8 cellular contexts compared by ENCODE assay signal in the genomic region with DNA sequence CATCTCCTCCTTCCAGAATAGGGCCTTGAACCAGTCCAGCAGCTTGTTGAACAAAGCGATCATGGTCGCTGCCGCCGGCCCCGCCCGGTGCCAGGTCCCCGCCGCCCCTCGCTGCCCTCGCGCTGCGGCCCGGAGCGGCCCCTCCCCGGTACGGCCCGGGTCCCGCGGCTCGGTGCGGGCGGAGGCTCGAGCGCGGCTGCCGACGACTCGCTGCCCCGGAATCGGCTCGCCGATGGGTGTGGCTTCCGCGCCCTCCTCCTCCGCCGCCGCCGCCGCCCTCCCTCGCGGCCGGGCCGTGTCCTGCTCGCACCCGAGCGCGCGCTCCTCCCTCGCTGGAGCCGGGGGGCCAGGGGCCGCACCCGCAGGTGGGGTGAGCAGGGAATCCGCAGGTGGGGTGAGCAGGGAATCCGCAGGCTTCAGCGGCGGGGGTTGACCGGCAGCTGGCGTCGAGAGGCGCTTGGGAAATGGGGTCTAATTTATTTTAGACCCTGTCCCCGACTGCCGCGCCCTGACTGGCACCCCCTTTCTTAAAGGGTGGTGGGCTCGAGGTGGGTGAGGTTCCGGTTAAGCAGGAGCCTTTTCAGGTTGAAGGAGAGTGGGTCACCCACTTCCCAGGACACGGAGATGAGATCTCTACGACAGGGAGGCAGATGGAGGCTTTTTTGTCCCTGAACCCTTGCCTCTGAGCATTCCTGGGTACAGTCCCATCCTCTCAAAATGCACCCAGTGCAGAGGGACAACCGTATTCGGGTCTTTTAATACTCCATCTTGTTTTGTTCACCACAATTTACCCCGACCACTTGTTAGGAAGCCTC.
DNase-seq lines count a peak whose midpoint lies in the region; TF ChIP-seq lines count a peak whose summit lies in the region.

TSS of gene ARL8A (minus strand) at position 228 of the 815 bp plus-strand sequence. CDS start at position 63, 165 bp downstream.

- peak; percentile 91 for DNase-seq in GM13976 (ENCODE audit: low spot score)
- no peak for DNase-seq in HFF-Myc (ENCODE audit: extremely low read depth, low read depth)
- DNase-seq in NCI-H1105 treated with DMSO at 0.1 percent for 48 hours (lab: John Stamatoyannopoulos, UW), result peak; percentile 64
- DNase-seq in activated CD4-positive, CD25-positive, alpha-beta regulatory T cell treated with anti-CD3 and anti-CD28 coated beads, Interleukin-2, amount 50 U/mL, for 72 hours, result peak; percentile 79
- DNase-seq in choroid plexus epithelial cell (ENCODE audit: low read depth), result no peak
- DNase-seq in kidney tubule cell (ENCODE audit: low spot score), result peak; percentile 63
- peak; percentile 83 for DNase-seq in stimulated activated CD4-positive, alpha-beta T cell treated with anti-CD3 and anti-CD28 coated beads, Interleukin-15, amount 100 ng/mL, for 24 hours
- no peak for DNase-seq in amniotic stem cell (lab: John Stamatoyannopoulos, UW)

- peak within 1 kb of the TSS; percentile 83 for H3K4me3 ChIP-seq in HFF-Myc (replicated peaks; ENCODE audit: low read depth, low read length)
- peak within 1 kb of the TSS; percentile 82 for H3K4me3 ChIP-seq in choroid plexus epithelial cell (ENCODE audit: low read depth, low read length)

- in situ Hi-C loops in GM13976 (cut with MboI; ENCODE audit: low sequenced_read_pairs, unreplicated experiment), result no loop called here

- TF ChIP-seq CTCF in GM13976 (IDR thresholded peaks at IDR 0.05; ENCODE audit: borderline replicate concordance, control extremely low read depth, extremely low read depth, insufficient read depth, missing control alignments) (no peak), HFF-Myc (IDR thresholded peaks at IDR 0.05; ENCODE audit: low read depth, low read length, missing control alignments) (no peak), choroid plexus epithelial cell (conservative IDR thresholded peaks at IDR 0.05; ENCODE audit: low read depth, low read length) (no peak)

Comparison
In these comparisons a context has a peak if more than half of its experiments do, and no peak if none do; other contexts are left out.
1. DNase-seq: peak in GM13976 (single experiment), NCI-H1105 treated with DMSO at 0.1 percent for 48 hours (single experiment), activated CD4-positive, CD25-positive, alpha-beta regulatory T cell treated with anti-CD3 and anti-CD28 coated beads, Interleukin-2, amount 50 U/mL, for 72 hours (single experiment), kidney tubule cell (single experiment) and stimulated activated CD4-positive, alpha-beta T cell treated with anti-CD3 and anti-CD28 coated beads, Interleukin-15, amount 100 ng/mL, for 24 hours (single experiment); none in HFF-Myc (single experiment), choroid plexus epithelial cell (single experiment) and amniotic stem cell (single experiment).